20 cellular contexts compared by ENCODE assay signal in genomic region chr5:37576496-37576895, GRCh38.
"Had no signal": no experiment of that assay in that cellular context is flagged by ENCODE, and none has a peak within 500 bp of the region (broad histone marks: within the 10 kb centered on the region; RNA-seq: fewer than 3 reads in every experiment).

No MANE protein-coding gene starts in this region.

- H3K27ac ChIP-seq: adrenal gland had no signal

- H3K9me3 ChIP-seq: adrenal gland, MG63 had no signal

- DNase-seq: activated CD4-positive, alpha-beta T cell treated with anti-CD3 and anti-CD28 coated beads for 48 hours; activated CD4-positive, alpha-beta T cell treated with anti-CD3 and anti-CD28 coated beads, Interleukin-2, amount 50 U/mL, for 4 hours; activated CD4-positive, CD25-positive, alpha-beta regulatory T cell treated with anti-CD3 and anti-CD28 coated beads, Interleukin-2, amount 50 U/mL, for 72 hours; activated CD8-positive, alpha-beta memory T cell treated with anti-CD3 and anti-CD28 coated beads, Interleukin-2, amount 50 U/mL, for 48 hours; activated CD8-positive, alpha-beta T cell treated with anti-CD3 and anti-CD28 coated beads, Interleukin-2, amount 10 ng/mL, durations not matched to agents 7 days and 5 days; activated naive CD4-positive, alpha-beta T cell treated with anti-CD3 and anti-CD28 coated beads, Interleukin-2, amount 50 U/mL, for 16 hours; activated naive CD8-positive, alpha-beta T cell treated with anti-CD3 and anti-CD28 coated beads, Interleukin-2, amount 10 ng/mL, durations not matched to agents 7 days and 5 days; activated T-cell treated with anti-CD3 and anti-CD28 coated beads, Interleukin-2, amount 50 U/mL, for 1 hour; adrenal gland; anterior cingulate cortex; cerebellar nuclear complex; MG63; NCI-H1048; NCI-H146; NCI-H187 treated with DMSO at 0.1 percent for 48 hours; NCI-H2081 treated with DMSO at 0.1 percent for 48 hours; NCI-H446; SIG-M5; T-helper 1 cell had no signal

- H3K27me3 Mint-ChIP-seq: activated naive CD8-positive, alpha-beta T cell treated with anti-CD3 and anti-CD28 coated beads, Interleukin-2, amount 10 ng/mL, durations not matched to agents 7 days and 5 days had no signal

- H3K36me3 Mint-ChIP-seq: WTC11 had no signal

- H3K36me3 ChIP-seq: adrenal gland, MG63 had no signal

- H3K4me3 Mint-ChIP-seq: activated CD8-positive, alpha-beta T cell treated with anti-CD3 and anti-CD28 coated beads, Interleukin-2, amount 10 ng/mL, durations not matched to agents 7 days and 5 days; activated naive CD8-positive, alpha-beta T cell treated with anti-CD3 and anti-CD28 coated beads, Interleukin-2, amount 10 ng/mL, durations not matched to agents 7 days and 5 days; WTC11 had no signal

- H3K27ac Mint-ChIP-seq: activated CD8-positive, alpha-beta T cell treated with anti-CD3 and anti-CD28 coated beads, Interleukin-2, amount 10 ng/mL, durations not matched to agents 7 days and 5 days; activated naive CD8-positive, alpha-beta T cell treated with anti-CD3 and anti-CD28 coated beads, Interleukin-2, amount 10 ng/mL, durations not matched to agents 7 days and 5 days; WTC11 had no signal

- H3K4me1 ChIP-seq: adrenal gland had no signal

- H3K9me3 Mint-ChIP-seq: activated naive CD8-positive, alpha-beta T cell treated with anti-CD3 and anti-CD28 coated beads, Interleukin-2, amount 10 ng/mL, durations not matched to agents 7 days and 5 days had no signal

- H3K4me3 ChIP-seq: adrenal gland, MG63 had no signal

- H3K27me3 ChIP-seq: adrenal gland, MG63 had no signal
